Comparison of ENCODE assay signal across 22 cellular contexts in genomic region chr12:87656311-87656710, GRCh38.
"Had no signal": no experiment of that assay in that cellular context is flagged by ENCODE, and none has a peak within 500 bp of the region (broad histone marks: within the 10 kb centered on the region; RNA-seq: fewer than 3 reads in every experiment).

No MANE protein-coding gene starts in this region.

- H3K9me3 ChIP-seq: gastrocnemius medialis, heart right ventricle, psoas muscle, spleen, stomach had no signal

- H3K9ac ChIP-seq: parathyroid adenoma had no signal

- ATAC-seq: esophagus mucosa; gastrocnemius medialis; heart right ventricle; left cardiac atrium; left ventricle myocardium superior; naive thymus-derived CD8-positive, alpha-beta T cell; psoas muscle; sciatic nerve; stimulated activated naive B cell treated with anti-CD40 and anti-IgM and Interleukin-4, amounts not matched to agents 10 μg/mL and 1 μg/mL and 100 μg/mL, for 72 hours had no signal

- H2AFZ ChIP-seq: parathyroid adenoma had no signal

- H3K9me3 Mint-ChIP-seq: stimulated activated naive B cell treated with anti-CD40 and anti-IgM and Interleukin-4, amounts not matched to agents 10 μg/mL and 1 μg/mL and 100 μg/mL, for 72 hours; type B pancreatic cell had no signal

- H3K36me3 ChIP-seq: gastrocnemius medialis, heart right ventricle, spleen, stomach had no signal

- H3K27ac Mint-ChIP-seq: naive thymus-derived CD8-positive, alpha-beta T cell; stimulated activated naive B cell treated with anti-CD40 and anti-IgM and Interleukin-4, amounts not matched to agents 10 μg/mL and 1 μg/mL and 100 μg/mL, for 72 hours; type B pancreatic cell had no signal

- H3K4me3 ChIP-seq: coronary artery, gastrocnemius medialis, heart right ventricle, lung, psoas muscle, spleen, stomach had no signal

- H3K4me3 Mint-ChIP-seq: naive thymus-derived CD8-positive, alpha-beta T cell; stimulated activated naive B cell treated with anti-CD40 and anti-IgM and Interleukin-4, amounts not matched to agents 10 μg/mL and 1 μg/mL and 100 μg/mL, for 72 hours; type B pancreatic cell had no signal

- DNase-seq: caudate nucleus; effector CD4-positive, alpha-beta T cell; gastrocnemius medialis; heart right ventricle; hypothalamus; kidney; left cardiac atrium; left ventricle myocardium superior; naive thymus-derived CD8-positive, alpha-beta T cell; occipital lobe; psoas muscle; spleen; stimulated activated CD4-positive, alpha-beta T cell treated with anti-CD3 and anti-CD28 coated beads, Interleukin-2, amount 100 ng/mL, for 24 hours; stimulated activated CD4-positive, alpha-beta T cell treated with anti-CD3 and anti-CD28 coated beads, Interleukin-4, amount 100 ng/mL, for 4 hours; stimulated activated naive B cell treated with anti-CD40 and anti-IgM and Interleukin-4, amounts not matched to agents 10 μg/mL and 1 μg/mL and 100 μg/mL, for 72 hours; stomach had no signal

- H3K27ac ChIP-seq: coronary artery, gastrocnemius medialis, heart right ventricle, parathyroid adenoma, psoas muscle, spleen, stomach had no signal

- H3K27me3 Mint-ChIP-seq: naive thymus-derived CD8-positive, alpha-beta T cell; stimulated activated naive B cell treated with anti-CD40 and anti-IgM and Interleukin-4, amounts not matched to agents 10 μg/mL and 1 μg/mL and 100 μg/mL, for 72 hours; type B pancreatic cell had no signal

- H3K4me1 ChIP-seq: gastrocnemius medialis, heart right ventricle, parathyroid adenoma, psoas muscle, stomach had no signal

- H3K36me3 Mint-ChIP-seq: naive thymus-derived CD8-positive, alpha-beta T cell; stimulated activated naive B cell treated with anti-CD40 and anti-IgM and Interleukin-4, amounts not matched to agents 10 μg/mL and 1 μg/mL and 100 μg/mL, for 72 hours; type B pancreatic cell had no signal

- H3K27me3 ChIP-seq: gastrocnemius medialis, heart right ventricle, spleen, stomach had no signal
